In genomic region chr5:39579750-39580149, GRCh38 we compare ENCODE assay signal across 24 cellular contexts.
"Had no signal": no experiment of that assay in that cellular context is flagged by ENCODE, and none has a peak within 500 bp of the region (broad histone marks: within the 10 kb centered on the region; RNA-seq: fewer than 3 reads in every experiment).

No MANE protein-coding gene starts in this region.

- H3K9me3 ChIP-seq: esophagus muscularis mucosa, suprapubic skin, tibial nerve, uterus had no signal

- H3K36me3 ChIP-seq: esophagus muscularis mucosa, suprapubic skin, tibial nerve, uterus had no signal

- H3K27me3 ChIP-seq: suprapubic skin, tibial nerve, uterus had no signal

- H3K4me3 ChIP-seq: esophagus muscularis mucosa, suprapubic skin, tibial nerve, uterus had no signal

- DNase-seq: activated CD8-positive, alpha-beta memory T cell treated with anti-CD3 and anti-CD28 coated beads for 24 hours; activated CD8-positive, alpha-beta memory T cell treated with anti-CD3 and anti-CD28 coated beads, Interleukin-2, amount 50 U/mL, for 4 hours; activated T-cell treated with anti-CD3 and anti-CD28 coated beads, Interleukin-2, amount 50 U/mL, for 24 hours; aorta; caudate nucleus; effector CD4-positive, alpha-beta T cell; glutamatergic neuron; hippocampal formation; left ventricle myocardium superior; mammary epithelial cell; occipital lobe; retina; stimulated activated CD4-positive, alpha-beta T cell treated with anti-CD3 and anti-CD28 coated beads, Interleukin-4, amount 100 ng/mL, for 4 hours; stimulated activated naive CD8-positive, alpha-beta T cell treated with anti-CD3 and anti-CD28 coated beads, Interleukin-15, amount 100 ng/mL, for 72 hours; T-cell; uterus had no signal

- ATAC-seq: activated naive CD4-positive, alpha-beta T cell treated with anti-CD3 and anti-CD28 coated beads, Interleukin-2, amount 50 U/mL, for 72 hours; activated T-helper 17 cell treated with anti-CD3 and anti-CD28 coated beads, Interleukin-2, amount 50 U/mL, for 72 hours; left ventricle myocardium superior; stimulated activated naive CD8-positive, alpha-beta T cell treated with anti-CD3 and anti-CD28 coated beads, Interleukin-15, amount 100 ng/mL, for 72 hours; T-cell; WTC11 had no signal

- H3K27ac ChIP-seq: esophagus muscularis mucosa, suprapubic skin, tibial nerve, uterus had no signal

- H3K4me1 ChIP-seq: esophagus muscularis mucosa, uterus had no signal

- H3K27ac Mint-ChIP-seq: activated naive CD4-positive, alpha-beta T cell treated with anti-CD3 and anti-CD28 coated beads, Interleukin-2, amount 50 U/mL, for 72 hours; activated T-cell treated with anti-CD3 and anti-CD28 coated beads, Interleukin-2, amount 50 U/mL, for 24 hours; activated T-helper 17 cell treated with anti-CD3 and anti-CD28 coated beads, Interleukin-2, amount 50 U/mL, for 72 hours; dendritic cell treated with granulocyte-macrophage colony-stimulating factor and Interleukin-4, amounts not matched to agents 40 ng/mL and 50 ng/mL, for 4 days; WTC11 had no signal

- H3K4me1 Mint-ChIP-seq: brain, WTC11 had no signal

- H3K36me3 Mint-ChIP-seq: activated naive CD4-positive, alpha-beta T cell treated with anti-CD3 and anti-CD28 coated beads, Interleukin-2, amount 50 U/mL, for 72 hours; brain; T-cell; WTC11 had no signal

- H3K9me3 Mint-ChIP-seq: activated naive CD4-positive, alpha-beta T cell treated with anti-CD3 and anti-CD28 coated beads, Interleukin-2, amount 50 U/mL, for 72 hours; activated T-cell treated with anti-CD3 and anti-CD28 coated beads, Interleukin-2, amount 50 U/mL, for 24 hours; activated T-helper 17 cell treated with anti-CD3 and anti-CD28 coated beads, Interleukin-2, amount 50 U/mL, for 72 hours; brain; dendritic cell treated with granulocyte-macrophage colony-stimulating factor and Interleukin-4, amounts not matched to agents 40 ng/mL and 50 ng/mL, for 4 days; stimulated activated naive CD8-positive, alpha-beta T cell treated with anti-CD3 and anti-CD28 coated beads, Interleukin-15, amount 100 ng/mL, for 72 hours; T-cell; WTC11 had no signal

- H3K4me3 Mint-ChIP-seq: activated T-cell treated with anti-CD3 and anti-CD28 coated beads, Interleukin-2, amount 50 U/mL, for 24 hours; activated T-helper 17 cell treated with anti-CD3 and anti-CD28 coated beads, Interleukin-2, amount 50 U/mL, for 72 hours; brain; dendritic cell treated with granulocyte-macrophage colony-stimulating factor and Interleukin-4, amounts not matched to agents 40 ng/mL and 50 ng/mL, for 4 days; stimulated activated naive CD8-positive, alpha-beta T cell treated with anti-CD3 and anti-CD28 coated beads, Interleukin-15, amount 100 ng/mL, for 72 hours; T-cell; WTC11 had no signal

- H3K27me3 Mint-ChIP-seq: activated T-helper 17 cell treated with anti-CD3 and anti-CD28 coated beads, Interleukin-2, amount 50 U/mL, for 72 hours; stimulated activated naive CD8-positive, alpha-beta T cell treated with anti-CD3 and anti-CD28 coated beads, Interleukin-15, amount 100 ng/mL, for 72 hours had no signal
